1 cellular context compared by ENCODE assay signal in genomic region chr18:9684901-9685738, GRCh38.
TF ChIP-seq lines count a peak whose summit lies in the region.

No MANE protein-coding gene starts in this region.

TF ChIP-seq in K562, 482 proteins besides CTCF, POLR2A, EP300 and RAD21 (continued from another document and continues in another):
- TF ChIP-seq REST (CRISPR knock-in tag; IDR thresholded peaks at IDR 0.05; ENCODE audit: low read depth) = peak; percentile 20; the same call in 1 of the 2 replicates
- no peak for TF ChIP-seq POLR3G (IDR thresholded peaks at IDR 0.05; ENCODE audit: extremely low read depth, insufficient read length, insufficient replicate concordance)
- no peak for TF ChIP-seq ZNF232 (CRISPR knock-in tag; IDR thresholded peaks at IDR 0.05)
- no peak for TF ChIP-seq IRF1 (CRISPR knock-in tag; IDR thresholded peaks at IDR 0.05; ENCODE audit: borderline replicate concordance)
- no peak for TF ChIP-seq GABPB1 (CRISPR knock-in tag; IDR thresholded peaks at IDR 0.05)
- TF ChIP-seq ZNF586 (CRISPR knock-in tag; conservative IDR thresholded peaks at IDR 0.05) = no peak
- peak; percentile 81 for TF ChIP-seq L3MBTL2 (IDR thresholded peaks at IDR 0.05)
- 0 out of 2 replicates have a peak, but pooled peaks have one; percentile 24 for TF ChIP-seq KAT7 (CRISPR knock-in tag; IDR thresholded peaks at IDR 0.05; ENCODE audit: borderline replicate concordance)
- TF ChIP-seq POLR3A (IDR thresholded peaks at IDR 0.05; ENCODE audit: borderline replicate concordance, extremely low read depth, insufficient read depth, insufficient read length) = no peak
- no peak for TF ChIP-seq HOXB6 (CRISPR knock-in tag; IDR thresholded peaks at IDR 0.05; ENCODE audit: borderline replicate concordance)
- TF ChIP-seq CBFB (CRISPR knock-in tag; IDR thresholded peaks at IDR 0.05) = peak; percentile 24; the same call in 1 of the 2 replicates
- TF ChIP-seq GATAD2B (IDR thresholded peaks at IDR 0.05; ENCODE audit: borderline replicate concordance) = 0 out of 2 replicates have a peak, but pooled peaks have one; percentile 2
- no peak for TF ChIP-seq GMEB1 (CRISPR knock-in tag; IDR thresholded peaks at IDR 0.05)
- TF ChIP-seq PCBP1 (IDR thresholded peaks at IDR 0.05; ENCODE audit: low read depth, low read length, poor library complexity, severe bottlenecking) = no peak
- TF ChIP-seq GABPB2 (CRISPR knock-in tag; conservative IDR thresholded peaks at IDR 0.05) = no peak
- no peak for TF ChIP-seq TRIM28 (IDR thresholded peaks at IDR 0.05)
- no peak for TF ChIP-seq DIDO1 (tag; IDR thresholded peaks at IDR 0.05; ENCODE audit: low read depth)
- TF ChIP-seq POLR2AphosphoS2 (IDR thresholded peaks at IDR 0.05; ENCODE audit: low read length) = no peak
- TF ChIP-seq ZFP36 (IDR thresholded peaks at IDR 0.05; ENCODE audit: low read depth, low read length, partially characterized antibody) = no peak
- TF ChIP-seq FOS (IDR thresholded peaks at IDR 0.05; ENCODE audit: extremely low read depth, insufficient read length) = no peak
- 0 out of 2 replicates have a peak, but pooled peaks have one; percentile 6 for TF ChIP-seq ETV1 (tag; conservative IDR thresholded peaks at IDR 0.05; ENCODE audit: low read depth)
- TF ChIP-seq JUNB (CRISPR knock-in tag; conservative IDR thresholded peaks at IDR 0.05) = no peak
- no peak for TF ChIP-seq XRCC3 (IDR thresholded peaks at IDR 0.05)
- 0 out of 2 replicates have a peak, but pooled peaks have one; percentile 3 for TF ChIP-seq ZEB2 (IDR thresholded peaks at IDR 0.05)
- TF ChIP-seq MEF2A (IDR thresholded peaks at IDR 0.05; ENCODE audit: control insufficient read depth, low read depth, low read length) = no peak
- no peak for TF ChIP-seq FOXM1 (IDR thresholded peaks at IDR 0.05; ENCODE audit: low read depth)
- TF ChIP-seq FOXM1 (CRISPR knock-in tag; IDR thresholded peaks at IDR 0.05; ENCODE audit: low read depth) = no peak
- TF ChIP-seq SETDB1 (IDR thresholded peaks at IDR 0.05; ENCODE audit: low read length) = no peak
- TF ChIP-seq SMARCB1 (IDR thresholded peaks at IDR 0.05; ENCODE audit: insufficient read length, low read depth) = no peak
- TF ChIP-seq SUPT5H (IDR thresholded peaks at IDR 0.05) = no peak
- TF ChIP-seq UBTF (IDR thresholded peaks at IDR 0.05; ENCODE audit: borderline replicate concordance in 1 of 2, low read depth in 2 of 2, low read length in 2 of 2) = 0 out of 4 replicates have a peak, but pooled peaks of 1 of the 2 experiments have one; percentile 68
- 0 out of 2 replicates have a peak, but pooled peaks have one; percentile 41 for TF ChIP-seq ZNF212 (CRISPR knock-in tag; IDR thresholded peaks at IDR 0.05)
- no peak for TF ChIP-seq CHD1 (IDR thresholded peaks at IDR 0.05; ENCODE audit: low read length)
- no peak for TF ChIP-seq AFF1 (IDR thresholded peaks at IDR 0.05; ENCODE audit: low read depth in 1 of 2, partially characterized antibody in 2 of 2)
- no peak for TF ChIP-seq PHB (CRISPR knock-in tag; IDR thresholded peaks at IDR 0.05)
- peak; percentile 9; the same call in 1 of the 2 replicates for TF ChIP-seq TCF3 (CRISPR knock-in tag; IDR thresholded peaks at IDR 0.05)
- no peak for TF ChIP-seq KDM4B (IDR thresholded peaks at IDR 0.05; ENCODE audit: borderline replicate concordance in 2 of 2, low read depth in 1 of 2)
- TF ChIP-seq MITF (IDR thresholded peaks at IDR 0.05) = no peak
- no peak for TF ChIP-seq CEBPZ (IDR thresholded peaks at IDR 0.05; ENCODE audit: borderline replicate concordance, low read depth, low read length)
- no peak for TF ChIP-seq ZNF324 (CRISPR knock-in tag; IDR thresholded peaks at IDR 0.05)
- no peak for TF ChIP-seq BHLHE40 (IDR thresholded peaks at IDR 0.05; ENCODE audit: low read length)
- no peak for TF ChIP-seq BDP1 (IDR thresholded peaks at IDR 0.05; ENCODE audit: insufficient read depth, insufficient read length)
- no peak for TF ChIP-seq SOX6 (IDR thresholded peaks at IDR 0.05)
- no peak for TF ChIP-seq MLLT1 (IDR thresholded peaks at IDR 0.05)
- no peak for TF ChIP-seq ZNF668 (CRISPR knock-in tag; IDR thresholded peaks at IDR 0.05)
- peak in 1 of 2 experiments; percentile 66; a peak in 1 of 4 replicates for TF ChIP-seq MAZ (CRISPR knock-in tag; conservative IDR thresholded peaks at IDR 0.05 in 1 of 2, IDR thresholded peaks at IDR 0.05 in 1 of 2)
- TF ChIP-seq POLR2G (IDR thresholded peaks at IDR 0.05; ENCODE audit: low read depth, low read length) = no peak
- no peak for TF ChIP-seq ZNF699 (CRISPR knock-in tag; IDR thresholded peaks at IDR 0.05; ENCODE audit: insufficient replicate concordance)
- TF ChIP-seq MAFK (IDR thresholded peaks at IDR 0.05; ENCODE audit: low read length) = no peak
- TF ChIP-seq TAL1 (IDR thresholded peaks at IDR 0.05) = no peak
